Comparison of ENCODE assay signal across 8 cellular contexts in the genomic region with DNA sequence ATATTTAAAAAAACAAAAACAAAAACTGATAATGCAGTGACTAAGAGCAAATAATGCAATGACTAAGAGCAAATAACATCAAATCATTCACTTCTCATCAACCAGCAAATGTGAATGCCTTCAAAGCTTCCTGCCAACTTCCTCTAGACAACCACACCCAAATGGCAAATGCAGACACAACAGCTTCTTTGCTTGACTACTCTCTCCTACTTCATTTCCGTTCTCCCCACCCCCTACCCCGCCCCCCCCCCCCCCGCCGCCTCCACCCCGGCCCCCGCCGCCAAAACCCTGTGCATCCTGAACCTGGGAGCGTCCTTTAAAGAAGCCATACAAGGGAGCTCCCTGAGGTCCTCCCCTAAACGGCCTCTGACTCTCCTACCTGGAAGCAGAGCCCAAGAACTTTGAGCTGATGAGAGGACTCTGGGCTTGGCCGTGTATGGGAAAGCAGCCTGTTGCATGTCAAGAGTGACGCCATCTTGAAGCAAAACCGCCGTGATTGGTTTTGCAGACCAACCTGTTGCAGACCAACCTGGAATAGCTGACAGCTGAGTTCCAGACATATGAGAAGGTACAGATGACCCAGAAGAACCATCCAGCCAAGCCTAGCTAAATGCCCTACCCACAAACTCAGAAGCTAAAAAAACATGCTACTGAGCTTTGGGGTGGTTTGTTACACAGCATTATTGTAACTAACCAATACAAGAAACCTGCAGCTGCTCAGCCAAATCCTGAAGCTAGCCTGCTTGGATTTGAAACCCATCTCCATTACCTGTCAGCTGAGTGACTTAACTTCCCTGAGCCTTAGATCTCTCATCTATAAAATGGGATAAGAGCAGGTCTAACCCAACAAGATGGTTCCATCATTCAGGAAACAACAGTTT.
DNase-seq lines count a peak whose midpoint lies in the region; ATAC-seq lines count a peak whose summit lies in the region.

No MANE protein-coding gene starts in this region.

- DNase-seq in activated naive CD4-positive, alpha-beta T cell treated with Interleukin-2 at 50 U/mL for 16 hours, result peak; percentile 22
- DNase-seq in activated naive CD4-positive, alpha-beta T cell treated with anti-CD3 and anti-CD28 coated beads, Interleukin-2, amount 50 U/mL, for 16 hours, result no peak
- DNase-seq in T-helper 1 cell (peak; percentile 20 to 92 (median 45)), T1000 (lab: John Stamatoyannopoulos, UW) (no peak), 8988T (no peak), NCI-H1048 (lab: John Stamatoyannopoulos, UW) (no peak)
- no peak for DNase-seq in stimulated activated naive CD8-positive, alpha-beta T cell treated with anti-CD3 and anti-CD28 coated beads, Interleukin-15, amount 100 ng/mL, for 72 hours

- intact Hi-C loops in dendritic cell treated with granulocyte-macrophage colony-stimulating factor and Interleukin-4, amounts not matched to agents 40 ng/mL and 50 ng/mL, for 4 days (cut with micrococcal nuclease), result loop anchor here (10.0 kb wide), 1 partner anchor 155 kb away; the partner anchor contains the start of genes IRGQ and ZNF576

- H3K9me3 Mint-ChIP-seq in dendritic cell treated with granulocyte-macrophage colony-stimulating factor and Interleukin-4, amounts not matched to agents 40 ng/mL and 50 ng/mL, for 4 days, result no peaks in the 10 kb centered on the region
- no peaks in the 10 kb centered on the region for H3K9me3 Mint-ChIP-seq in stimulated activated naive CD8-positive, alpha-beta T cell treated with anti-CD3 and anti-CD28 coated beads, Interleukin-15, amount 100 ng/mL, for 72 hours

- H3K27ac Mint-ChIP-seq in dendritic cell treated with granulocyte-macrophage colony-stimulating factor and Interleukin-4, amounts not matched to agents 40 ng/mL and 50 ng/mL, for 4 days, result peak overlapping the region; percentile 86
- no peak overlapping the region for H3K27ac Mint-ChIP-seq in stimulated activated naive CD8-positive, alpha-beta T cell treated with anti-CD3 and anti-CD28 coated beads, Interleukin-15, amount 100 ng/mL, for 72 hours

- peaks cover 11% of the 10 kb centered on the region for H3K27me3 Mint-ChIP-seq in dendritic cell treated with granulocyte-macrophage colony-stimulating factor and Interleukin-4, amounts not matched to agents 40 ng/mL and 50 ng/mL, for 4 days
- no peaks in the 10 kb centered on the region for H3K27me3 Mint-ChIP-seq in stimulated activated naive CD8-positive, alpha-beta T cell treated with anti-CD3 and anti-CD28 coated beads, Interleukin-15, amount 100 ng/mL, for 72 hours

- peaks cover 45% of the 10 kb centered on the region for H3K4me1 Mint-ChIP-seq in dendritic cell treated with granulocyte-macrophage colony-stimulating factor and Interleukin-4, amounts not matched to agents 40 ng/mL and 50 ng/mL, for 4 days (ENCODE audit: low read depth)
- peaks cover 33% of the 10 kb centered on the region for H3K4me1 Mint-ChIP-seq in stimulated activated naive CD8-positive, alpha-beta T cell treated with anti-CD3 and anti-CD28 coated beads, Interleukin-15, amount 100 ng/mL, for 72 hours

- no peaks in the 10 kb centered on the region for H3K36me3 Mint-ChIP-seq in dendritic cell treated with granulocyte-macrophage colony-stimulating factor and Interleukin-4, amounts not matched to agents 40 ng/mL and 50 ng/mL, for 4 days (ENCODE audit: low read depth)

- peak; percentile 71 for ATAC-seq in stimulated activated naive CD8-positive, alpha-beta T cell treated with anti-CD3 and anti-CD28 coated beads, Interleukin-15, amount 100 ng/mL, for 72 hours

- H3K4me3 Mint-ChIP-seq in dendritic cell treated with granulocyte-macrophage colony-stimulating factor and Interleukin-4, amounts not matched to agents 40 ng/mL and 50 ng/mL, for 4 days, result no peak overlapping the region
- H3K4me3 Mint-ChIP-seq in stimulated activated naive CD8-positive, alpha-beta T cell treated with anti-CD3 and anti-CD28 coated beads, Interleukin-15, amount 100 ng/mL, for 72 hours, result no peak overlapping the region

Comparison
In these comparisons a context has a peak if more than half of its experiments do, and no peak if none do; other contexts are left out.
1. DNase-seq: peak in activated naive CD4-positive, alpha-beta T cell treated with Interleukin-2 at 50 U/mL for 16 hours (single experiment) and T-helper 1 cell (5 of 5); none in activated naive CD4-positive, alpha-beta T cell treated with anti-CD3 and anti-CD28 coated beads, Interleukin-2, amount 50 U/mL, for 16 hours (single experiment), stimulated activated naive CD8-positive, alpha-beta T cell treated with anti-CD3 and anti-CD28 coated beads, Interleukin-15, amount 100 ng/mL, for 72 hours (0 of 2), T1000 (single experiment), 8988T (single experiment) and NCI-H1048 (single experiment).